Comparison of ENCODE assay signal across 22 cellular contexts in genomic region chr15:84649706-84650105, GRCh38. TPM values are rescaled to one million over a fixed set of nuclear protein-coding genes. Genes with fewer than 3 reads are reported as not detected.
DNase-seq lines count a peak whose midpoint lies in the region; ATAC-seq, FAIRE-seq and TF ChIP-seq lines count a peak whose summit lies in the region.
"Had no signal": no experiment of that assay in that cellular context is flagged by ENCODE, and none has a peak within 500 bp of the region (broad histone marks: within the 10 kb centered on the region; RNA-seq: fewer than 3 reads in every experiment).

No MANE protein-coding gene starts in this region.

- no CpG with 5 or more reads among the region's 2 CpGs for WGBS in IMR-90 (ENCODE audit: extremely low coverage in 2 of 2, insufficient read length in 1 of 2), 2 experiments
- 90 to 95% methylated on average over 2 of the region's 2 CpGs for WGBS in pancreas, 2 donors
- WGBS in smooth muscle cell (ENCODE audit: low lambda C conversion rate) = 73% methylated on average over 2 of the region's 2 CpGs

- H2BK5ac ChIP-seq in IMR-90 (ENCODE audit: low read depth, low read length, poor library complexity, severe bottlenecking) = no peak overlapping the region

- peaks cover 7 to 70% (median 11%) of the 10 kb centered on the region in 3 donors for H3K36me3 Mint-ChIP-seq in naive thymus-derived CD8-positive, alpha-beta T cell

- in situ Hi-C loops in IMR-90 (cut with MboI; ENCODE audit: low sequenced_read_pairs) = no loop called here

- H3K23ac ChIP-seq in IMR-90 (ENCODE audit: low read depth, low read length) = no peak overlapping the region

- H3K4me2 ChIP-seq in IMR-90 (ENCODE audit: low read depth, low read length) (no peak overlapping the region), smooth muscle cell (no peak overlapping the region)

- intact Hi-C loops in left ventricle myocardium inferior (cut with micrococcal nuclease) (no loop called here), Right ventricle myocardium superior (cut with DNase I) (no loop called here), IMR-90 (cut with micrococcal nuclease) (loop anchor here (5.0 kb wide), 1 partner anchor 47 kb away; the partner anchor contains the start of gene ZSCAN2), pancreas (cut with DNase I) (no loop called here)

- no peak overlapping the region for H2BK20ac ChIP-seq in IMR-90 (ENCODE audit: low read depth, low read length)

- no peaks in the 10 kb centered on the region for H3F3A ChIP-seq in smooth muscle cell (ENCODE audit: low read depth)

- no peak overlapping the region for H3K56ac ChIP-seq in IMR-90 (ENCODE audit: extremely low read depth, insufficient read depth, low read length)

- no peak for ATAC-seq in Right ventricle myocardium superior (ENCODE audit: poor library complexity)
- ATAC-seq in IMR-90 (ENCODE audit: low read depth) = no peak
- no peak for ATAC-seq in naive thymus-derived CD8-positive, alpha-beta T cell
- no peak for ATAC-seq in pancreas
- ATAC-seq: Right ventricle myocardium inferior had no signal

- H3K4ac ChIP-seq in IMR-90 (ENCODE audit: low read depth, low read length) = no peak overlapping the region

- peaks cover 30 to 53% of the 10 kb centered on the region in 2 experiments for H3K79me1 ChIP-seq in IMR-90 (ENCODE audit: low read depth in 1 of 2, low read length in 2 of 2)

- no peak overlapping the region for H2BK120ac ChIP-seq in IMR-90 (ENCODE audit: low read depth, low read length)

- H4K8ac ChIP-seq in IMR-90 (ENCODE audit: low read depth in 2 of 2, low read length in 2 of 2) = no peak overlapping the region

- peaks cover 11% of the 10 kb centered on the region for H3K9me1 ChIP-seq in IMR-90 (ENCODE audit: insufficient read depth, low read length)

- no peak overlapping the region for H4K5ac ChIP-seq in IMR-90 (ENCODE audit: low read depth, low read length)

- H3K9me3 ChIP-seq in left ventricle myocardium inferior (replicated peaks) = no peaks in the 10 kb centered on the region
- H3K9me3 ChIP-seq in IMR-90 (ENCODE audit: control insufficient read depth, insufficient read depth, low read length) = no peaks in the 10 kb centered on the region
- no peaks in the 10 kb centered on the region for H3K9me3 ChIP-seq in pancreas
- no peaks in the 10 kb centered on the region for H3K9me3 ChIP-seq in smooth muscle cell (replicated peaks; ENCODE audit: low read depth)

- no peaks in the 10 kb centered on the region for H3K9me3 Mint-ChIP-seq in naive thymus-derived CD8-positive, alpha-beta T cell
- H3K9me3 Mint-ChIP-seq: CD4-positive, alpha-beta T cell; HFFc6 had no signal

- H3K4me3 Mint-ChIP-seq in naive thymus-derived CD8-positive, alpha-beta T cell = peak overlapping the region in 1 of 10 donors; percentile 58
- H3K4me3 Mint-ChIP-seq: CD4-positive, alpha-beta T cell; HFFc6 had no signal

- no TSS peak for BruUV-seq in IMR-90 (replicated peaks; lab: Mats Ljungman, UMichigan)

- no peaks in the 10 kb centered on the region for H3K27me3 Mint-ChIP-seq in naive thymus-derived CD8-positive, alpha-beta T cell
- H3K27me3 Mint-ChIP-seq: CD4-positive, alpha-beta T cell had no signal

- H3K27me3 ChIP-seq in left ventricle myocardium inferior (ENCODE audit: low read depth) (no peaks in the 10 kb centered on the region), IMR-90 (ENCODE audit: control insufficient read depth, insufficient read depth, low read length) (no peaks in the 10 kb centered on the region), pancreas (no peaks in the 10 kb centered on the region), smooth muscle cell (ENCODE audit: low read depth) (no peaks in the 10 kb centered on the region)

- no peak overlapping the region for H2AFZ ChIP-seq in IMR-90 (replicated peaks; ENCODE audit: low read length, poor library complexity)
- H2AFZ ChIP-seq in smooth muscle cell (ENCODE audit: low read depth) = no peak overlapping the region

- H3K27ac Mint-ChIP-seq in naive thymus-derived CD8-positive, alpha-beta T cell = peak overlapping the region in 7 of 10 donors; percentile 48 to 77 (median 59)
- H3K27ac Mint-ChIP-seq: HFFc6 had no signal

- no peak for TF ChIP-seq RAD21 in IMR-90 (IDR thresholded peaks at IDR 0.05; ENCODE audit: low read length)

- peaks cover 24 to 48% (median 32%) of the 10 kb centered on the region in 4 donors for H3K4me1 Mint-ChIP-seq in naive thymus-derived CD8-positive, alpha-beta T cell

- no peak overlapping the region for H2AK9ac ChIP-seq in IMR-90 (replicated peaks; ENCODE audit: low read depth, low read length, poor library complexity)

- no peak overlapping the region for H2AK5ac ChIP-seq in IMR-90 (ENCODE audit: low read depth, low read length)

- H2BK15ac ChIP-seq in IMR-90 (ENCODE audit: low read depth, low read length) = no peak overlapping the region

- peaks cover 18% of the 10 kb centered on the region for H3K79me2 ChIP-seq in smooth muscle cell (ENCODE audit: low read depth)

- no peak for FAIRE-seq in pancreas (lab: Jason Lieb, UNC)
- FAIRE-seq: D721Med, H1 had no signal

- H3K9ac ChIP-seq in IMR-90 (ENCODE audit: low read depth, low read length) (no peak overlapping the region), smooth muscle cell (ENCODE audit: low read depth) (no peak overlapping the region)

- POLR2A ChIA-PET in IMR-90 (lab: Charles Lee; ENCODE audit: unreplicated experiment) = interaction anchor here (0.6 kb wide), 1 partner anchor 12 kb away, joined by 8 read pairs; no protein-coding TSS in a partner anchor
- POLR2A ChIA-PET in naive thymus-derived CD8-positive, alpha-beta T cell (lab: Charles Lee) = interaction anchor here (2.3 kb wide), 1 partner anchor 15 kb away, joined by 11 read pairs; no protein-coding TSS in a partner anchor

- no peak for TF ChIP-seq POLR2A in IMR-90 (IDR thresholded peaks at IDR 0.05; ENCODE audit: low read depth, low read length)

- H3K27ac ChIP-seq in left ventricle myocardium inferior (replicated peaks) (peak overlapping the region; percentile 52), IMR-90 (ENCODE audit: insufficient read depth, low read length) (no peak overlapping the region), pancreas (no peak overlapping the region), smooth muscle cell (ENCODE audit: low read depth) (no peak overlapping the region)
- H3K27ac ChIP-seq: HL-60 had no signal

- H4K20me1 ChIP-seq in IMR-90 (ENCODE audit: insufficient read depth, low read length) (0 out of 2 replicates have a peak, but pooled peaks cover 5% of the 10 kb centered on the region), smooth muscle cell (ENCODE audit: low read depth) (peaks cover 5% of the 10 kb centered on the region)

- TF ChIP-seq CTCF in left ventricle myocardium inferior (IDR thresholded peaks at IDR 0.05; ENCODE audit: borderline replicate concordance) (no peak), IMR-90 (conservative IDR thresholded peaks at IDR 0.05; ENCODE audit: low read depth, low read length) (no peak), choroid plexus epithelial cell (conservative IDR thresholded peaks at IDR 0.05; ENCODE audit: low read depth, low read length) (no peak), pancreas (IDR thresholded peaks at IDR 0.05) (no peak), smooth muscle cell (IDR thresholded peaks at IDR 0.05; ENCODE audit: borderline replicate concordance, insufficient read depth, poor library complexity, severe bottlenecking) (no peak)

- no peak overlapping the region for H3K18ac ChIP-seq in IMR-90 (ENCODE audit: low read depth, low read length)

- no peak overlapping the region for H4K91ac ChIP-seq in IMR-90 (ENCODE audit: insufficient read depth, low read depth, low read length)

- no peak overlapping the region for H3K14ac ChIP-seq in IMR-90 (replicated peaks; ENCODE audit: low read depth, low read length)

- no peak overlapping the region for H3K4me3 ChIP-seq in left ventricle myocardium inferior
- no peak overlapping the region for H3K4me3 ChIP-seq in IMR-90 (ENCODE audit: insufficient read depth, low read depth, low read length)
- no peak overlapping the region for H3K4me3 ChIP-seq in choroid plexus epithelial cell (ENCODE audit: low read depth, low read length)
- no peak overlapping the region for H3K4me3 ChIP-seq in pancreas
- H3K4me3 ChIP-seq in smooth muscle cell = no peak overlapping the region

- dilution Hi-C loops in IMR-90 (cut with HindIII; ENCODE audit: low sequenced_read_pairs, unreplicated experiment) = no loop called here

- H3K4me1 ChIP-seq in left ventricle myocardium inferior (peaks cover 67% of the 10 kb centered on the region), IMR-90 (ENCODE audit: control insufficient read depth, insufficient read depth, low read length) (peaks cover 4% of the 10 kb centered on the region), pancreas (peaks cover 0 to 12% (median 0%) of the 10 kb centered on the region in 3 donors), smooth muscle cell (ENCODE audit: low read depth) (peaks cover 12% of the 10 kb centered on the region)

- H3K36me3 ChIP-seq in left ventricle myocardium inferior (peaks cover 79% of the 10 kb centered on the region), IMR-90 (ENCODE audit: control insufficient read depth, insufficient read depth, low read length) (peaks cover 45% of the 10 kb centered on the region), pancreas (peaks cover 5 to 56% (median 21%) of the 10 kb centered on the region in 3 donors), smooth muscle cell (ENCODE audit: low read depth) (peaks cover 7% of the 10 kb centered on the region)

- CTCF ChIA-PET in IMR-90 (lab: Yijun Ruan, JAX) = no interaction called here

- DNase-seq in left ventricle myocardium inferior (no peak), Right ventricle myocardium superior (no peak), IMR-90 (peak; percentile 31), choroid plexus epithelial cell (ENCODE audit: low read depth) (peak; percentile 25), iPS-NIHi7 (ENCODE audit: extremely low spot score) (no peak), pancreas (no peak), smooth muscle cell (lab: John Stamatoyannopoulos, UW; ENCODE audit: unreplicated experiment) (no peak)
- no peak for DNase-seq in naive thymus-derived CD8-positive, alpha-beta T cell
- DNase-seq: AML-193; CD4-positive, alpha-beta T cell; DMS79 treated with DMSO at 0.1 percent for 48 hours; HFFc6; KG1; MM.1S; NCI-H1105; NCI-H187; NCI-H69; NK-92 treated with Interleukin-12 subunit alpha and Interleukin-12 subunit beta, amount 100 ng/mL, for 24 hours had no signal

RNA-seq across cellular contexts. Expression of gene WDR73, which starts 4.4 kb away (rescaled TPM):
- total RNA-seq in left ventricle myocardium inferior = 14.7 TPM
- total RNA-seq in Right ventricle myocardium superior = 13.7 TPM
- 18.6 and 25.5 TPM in 2 replicates for total RNA-seq in IMR-90 (2012; rRNA removed)
- polyA plus RNA-seq in IMR-90 (2012; rRNA removed) = 18.8 and 21.5 TPM in 2 replicates
- polyA plus RNA-seq in IMR-90 (2012; cell fraction: cytosol; rRNA removed) = 10.0 and 14.8 TPM in 2 replicates
- 56.1 and 58.7 TPM in 2 replicates for polyA plus RNA-seq in IMR-90 (2012; cell fraction: nucleus; rRNA removed; ENCODE audit: low replicate concordance)
- total RNA-seq in naive thymus-derived CD8-positive, alpha-beta T cell = 10 to 100 TPM; 38.3 to 43.2 TPM
- polyA plus RNA-seq in naive thymus-derived CD8-positive, alpha-beta T cell = 10 to 100 TPM; 12.2 to 18.8 (median 17.9) TPM
- 10 to 100 TPM; 10.5 to 20.4 (median 11.2) TPM for total RNA-seq in pancreas
- 10 to 100 TPM; 21.3 to 28.3 TPM for polyA plus RNA-seq in pancreas
- total RNA-seq in smooth muscle cell = 12.3 and 18.9 TPM in 2 replicates
- 19.4 and 28.9 TPM in 2 replicates for polyA plus RNA-seq in smooth muscle cell

RNA-seq across cellular contexts. Expression of gene NMB, which starts 8.3 kb away (rescaled TPM):
- 2.0 TPM for total RNA-seq in left ventricle myocardium inferior
- 1.9 TPM for total RNA-seq in Right ventricle myocardium superior
- total RNA-seq in IMR-90 (2012; rRNA removed) = 1.3 and 1.4 TPM in 2 replicates
- 3.8 and 5.1 TPM in 2 replicates for polyA plus RNA-seq in IMR-90 (2012; rRNA removed)
- 1.8 and 5.9 TPM in 2 replicates for polyA plus RNA-seq in IMR-90 (2012; cell fraction: cytosol; rRNA removed)
- 1.3 and 2.6 TPM in 2 replicates for polyA plus RNA-seq in IMR-90 (2012; cell fraction: nucleus; rRNA removed; ENCODE audit: low replicate concordance)
- total RNA-seq in naive thymus-derived CD8-positive, alpha-beta T cell = 1 to 10 TPM; 1.6 to 2.1 TPM
- 1 to 10 TPM; 1.9 to 5.7 (median 3.3) TPM for polyA plus RNA-seq in naive thymus-derived CD8-positive, alpha-beta T cell
- 1 to 10 TPM; 2.9 to 5.4 (median 3.5) TPM for total RNA-seq in pancreas
- polyA plus RNA-seq in pancreas = 1 to 10 TPM; 4.8 to 8.3 TPM
- total RNA-seq in smooth muscle cell = 2.1 and 4.3 TPM in 2 replicates
- polyA plus RNA-seq in smooth muscle cell = 6.5 and 12.7 TPM in 2 replicates

RNA-seq across cellular contexts. Expression of gene ZSCAN2, which starts 48.9 kb away (rescaled TPM):
- total RNA-seq in left ventricle myocardium inferior (7.4 TPM), Right ventricle myocardium superior (6.2 TPM), IMR-90 (2012; rRNA removed) (15.0 and 18.3 TPM in 2 replicates), pancreas (10 to 100 TPM; 11.3 to 15.4 (median 13.5) TPM), smooth muscle cell (15.4 and 21.7 TPM in 2 replicates)
- polyA plus RNA-seq in IMR-90 (2012; rRNA removed) (10.4 and 11.1 TPM in 2 replicates), pancreas (1 to 10 TPM; 5.5 to 6.6 TPM), smooth muscle cell (6.9 and 12.6 TPM in 2 replicates)
- polyA plus RNA-seq in IMR-90 (2012; cell fraction: cytosol; rRNA removed) = 11.1 and 12.0 TPM in 2 replicates
- polyA plus RNA-seq in IMR-90 (2012; cell fraction: nucleus; rRNA removed; ENCODE audit: low replicate concordance) = 6.0 and 6.9 TPM in 2 replicates
- total RNA-seq in naive thymus-derived CD8-positive, alpha-beta T cell = 10 to 100 TPM; 10.5 to 13.6 TPM
- polyA plus RNA-seq in naive thymus-derived CD8-positive, alpha-beta T cell = 10 to 100 TPM in 1 of 3 donors, 1 to 10 TPM in 2; 5.1 to 10.1 (median 7.4) TPM

Comparison
In these comparisons a context has a peak if more than half of its experiments do, and no peak if none do; other contexts are left out.
1. DNase-seq: peak in IMR-90 (single experiment) and choroid plexus epithelial cell (single experiment); none in left ventricle myocardium inferior (single experiment), Right ventricle myocardium superior (single experiment), naive thymus-derived CD8-positive, alpha-beta T cell (0 of 10), iPS-NIHi7 (single experiment), pancreas (0 of 6) and smooth muscle cell (single experiment).